ENCODE assay signal across 11 cellular contexts in the genomic region with DNA sequence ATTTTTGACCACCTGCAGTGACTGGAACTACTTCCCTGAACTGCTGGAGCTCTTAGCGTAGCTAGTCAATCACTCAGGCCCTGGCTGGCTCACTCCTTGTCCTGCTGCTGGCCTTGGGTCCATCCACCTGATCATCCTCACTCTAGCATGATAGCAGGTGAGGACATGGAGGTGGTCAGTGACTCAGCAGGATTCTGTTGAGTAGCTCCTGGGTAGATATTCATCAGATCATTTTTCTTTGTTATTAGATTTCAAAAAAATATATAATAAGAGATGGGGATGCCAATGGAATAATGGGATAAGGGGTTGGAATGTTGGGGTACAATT. TPM values are rescaled to one million over a fixed set of nuclear protein-coding genes. Genes with fewer than 3 reads are reported as not detected.
DNase-seq lines count a peak whose midpoint lies in the region; ATAC-seq, FAIRE-seq and TF ChIP-seq lines count a peak whose summit lies in the region.
"Had no signal": no experiment of that assay in that cellular context is flagged by ENCODE, and none has a peak within 500 bp of the region (broad histone marks: within the 10 kb centered on the region; RNA-seq: fewer than 3 reads in every experiment).

No MANE protein-coding gene starts in this region.

- H3K9me3 ChIP-seq in GM12878 (replicated peaks; ENCODE audit: control insufficient read depth, insufficient read depth, low read length) (no peaks in the 10 kb centered on the region; the same call in 2 of the 3 replicates), upper lobe of left lung (no peaks in the 10 kb centered on the region), BE2C (no peaks in the 10 kb centered on the region), pancreas (no peaks in the 10 kb centered on the region)

- FAIRE-seq in GM12878 (lab: Jason Lieb, UNC) = no peak
- no peak for FAIRE-seq in pancreas (lab: Jason Lieb, UNC)

- no peaks in the 10 kb centered on the region for H4K20me1 ChIP-seq in GM12878 (ENCODE audit: control insufficient read depth, insufficient read depth)

- TF ChIP-seq RAD21 in GM12878 (IDR thresholded peaks at IDR 0.05; ENCODE audit: insufficient read depth, low read depth, low read length) = no peak

- DNase-seq in activated naive CD4-positive, alpha-beta T cell (lab: John Stamatoyannopoulos, UW) = no peak
- DNase-seq in GM12878 (ENCODE audit: low read depth, low spot score) (no peak), upper lobe of left lung (no peak), NCI-H446 (lab: John Stamatoyannopoulos, UW) (no peak), BE2C (no peak), pancreas (no peak)
- DNase-seq: hippocampal formation, NCI-H2171, WERI-Rb-1 had no signal

- in situ Hi-C loops in GM12878 (cut with MboI) = no loop called here

- H3K36me3 ChIP-seq in GM12878 (ENCODE audit: control insufficient read depth in 2 of 2, insufficient read depth in 2 of 2, low read length in 1 of 2) = no peaks in the 10 kb centered on the region
- H3K36me3 ChIP-seq in upper lobe of left lung = no peaks in the 10 kb centered on the region
- H3K36me3 ChIP-seq in BE2C = no peaks in the 10 kb centered on the region
- H3K36me3 ChIP-seq in pancreas = no peaks in the 10 kb centered on the region
- H3K36me3 ChIP-seq: WERI-Rb-1 had no signal

- SMC1A ChIA-PET in GM12878 (lab: Charles Lee; ENCODE audit: uncharacterized antibody, unreplicated experiment) = interaction anchor here (0.9 to 2.9 kb wide), 18 partner anchors 9 to 148 kb away, joined by 3 to 27 read pairs (median 5); no protein-coding TSS in a partner anchor

- H3K36me3 Mint-ChIP-seq in activated naive CD4-positive, alpha-beta T cell treated with anti-CD3 and anti-CD28 coated beads, Interleukin-2, amount 50 U/mL, for 24 hours = no peaks in the 10 kb centered on the region

- H3K27ac ChIP-seq in GM12878 (ENCODE audit: control insufficient read depth, insufficient read depth) (peak overlapping the region; percentile 85), upper lobe of left lung (peak overlapping the region in 3 of 4 donors; percentile 30 to 78 (median 71)), pancreas (no peak overlapping the region)
- H3K27ac ChIP-seq: WERI-Rb-1 had no signal

- H3K27ac Mint-ChIP-seq in activated naive CD4-positive, alpha-beta T cell treated with anti-CD3 and anti-CD28 coated beads, Interleukin-2, amount 50 U/mL, for 24 hours = peak overlapping the region; percentile 95

- H3K79me2 ChIP-seq in GM12878 (ENCODE audit: control insufficient read depth, insufficient read depth, low read length) = no peaks in the 10 kb centered on the region

- H3K27me3 Mint-ChIP-seq in activated naive CD4-positive, alpha-beta T cell treated with anti-CD3 and anti-CD28 coated beads, Interleukin-2, amount 50 U/mL, for 24 hours = no peaks in the 10 kb centered on the region

- TF ChIP-seq POLR2A in GM12878 (IDR thresholded peaks at IDR 0.05; ENCODE audit: low read depth, low read length) (no peak), upper lobe of left lung (IDR thresholded peaks at IDR 0.05) (no peak)

- 93% methylated on average over 1 of the region's 1 CpG for WGBS in GM12878 (ENCODE audit: insufficient coverage, insufficient replicate concordance, low lambda C conversion rate, missing lambda C conversion rate)
- WGBS in upper lobe of left lung, 2 donors = 83 to 94% methylated on average over 1 of the region's 1 CpG
- 90 to 94% methylated on average over 1 of the region's 1 CpG for WGBS in pancreas, 2 donors

- H3K9ac ChIP-seq in GM12878 (ENCODE audit: control insufficient read depth, insufficient read depth, low read length) = peak overlapping the region; percentile 8

- no peaks in the 10 kb centered on the region for H3K9me3 Mint-ChIP-seq in activated naive CD4-positive, alpha-beta T cell treated with anti-CD3 and anti-CD28 coated beads, Interleukin-2, amount 50 U/mL, for 24 hours

- intact Hi-C loops in GM12878 (cut with micrococcal nuclease; ENCODE audit: unreplicated experiment) = loop anchor here (2.0 kb wide), 1 partner anchor 58 kb away; no protein-coding TSS in a partner anchor
- intact Hi-C loops in pancreas (cut with DNase I) = no loop called here

- RAD21 ChIA-PET in GM12878 (lab: Charles Lee; ENCODE audit: unreplicated experiment) = interaction anchor here (1.3 to 4.0 kb wide), 7 partner anchors 17 to 96 kb away, joined by 3 to 28 read pairs (median 4); no protein-coding TSS in a partner anchor

- H3K4me2 ChIP-seq in GM12878 (ENCODE audit: control insufficient read depth, insufficient read depth) = peak overlapping the region; percentile 74

- ATAC-seq in HG03432 (IDR thresholded peaks at IDR 0.05; ENCODE audit: unreplicated experiment) (peak; percentile 19), GM12878 (peak; percentile 3; the same call in 2 of the 3 replicates), upper lobe of left lung (ENCODE audit: low FRiP score in 2 of 2) (no peak), pancreas (no peak)

- H3K4me3 Mint-ChIP-seq in activated naive CD4-positive, alpha-beta T cell treated with anti-CD3 and anti-CD28 coated beads, Interleukin-2, amount 50 U/mL, for 24 hours = peak overlapping the region; percentile 75

- peaks cover 49% of the 10 kb centered on the region for H3K4me1 ChIP-seq in GM12878 (ENCODE audit: control insufficient read depth, insufficient read depth, low read length)
- H3K4me1 ChIP-seq in upper lobe of left lung = peaks cover 20 to 39% (median 33%) of the 10 kb centered on the region in 4 donors
- H3K4me1 ChIP-seq in BE2C = peaks cover 13% of the 10 kb centered on the region
- peaks cover 0 to 3% (median 0%) of the 10 kb centered on the region in 3 donors for H3K4me1 ChIP-seq in pancreas

- peak overlapping the region; percentile 91; the same call in 1 of the 2 replicates for H2AFZ ChIP-seq in GM12878 (ENCODE audit: control insufficient read depth, low read depth, low read length)

- BruUV-seq in GM12878 (replicated peaks; lab: Mats Ljungman, UMichigan) = no TSS peak

- no peak for TF ChIP-seq EP300 in GM12878 (IDR thresholded peaks at IDR 0.05; ENCODE audit: borderline replicate concordance in 1 of 2, control insufficient read depth in 1 of 2, low read depth in 2 of 2, low read length in 2 of 2)
- no peak for TF ChIP-seq EP300 in upper lobe of left lung (IDR thresholded peaks at IDR 0.05)

- peaks cover 95% of the 10 kb centered on the region for H3K4me1 Mint-ChIP-seq in activated naive CD4-positive, alpha-beta T cell treated with anti-CD3 and anti-CD28 coated beads, Interleukin-2, amount 50 U/mL, for 24 hours

- CTCF ChIA-PET in GM12878 (lab: Yijun Ruan, JAX) = interaction anchor here (0.6 to 3.1 kb wide), 12 partner anchors 8 to 148 kb away, joined by 3 to 34 read pairs (median 3); no protein-coding TSS in a partner anchor

- POLR2A ChIA-PET in GM12878 (lab: Charles Lee) = interaction anchor here (0.6 to 1.5 kb wide), 9 partner anchors 8 to 104 kb away, joined by 3 to 5 read pairs (median 4); no protein-coding TSS in a partner anchor

- peak overlapping the region; percentile 24; the same call in 1 of the 2 replicates for H3K4me3 ChIP-seq in GM12878
- no peak overlapping the region for H3K4me3 ChIP-seq in upper lobe of left lung
- no peak overlapping the region for H3K4me3 ChIP-seq in BE2C (ENCODE audit: low read depth, low read length)
- H3K4me3 ChIP-seq in pancreas = no peak overlapping the region

- no peak for TF ChIP-seq CTCF in GM12878 (IDR thresholded peaks at IDR 0.05 in 2 of 3, conservative IDR thresholded peaks at IDR 0.05 in 1 of 3; ENCODE audit: control insufficient read depth in 2 of 3, extremely low read depth in 1 of 3, insufficient read depth in 1 of 3, low read depth in 3 of 3, low read length in 3 of 3)
- TF ChIP-seq CTCF in upper lobe of left lung (IDR thresholded peaks at IDR 0.05) = no peak
- TF ChIP-seq CTCF in BE2C (IDR thresholded peaks at IDR 0.05; ENCODE audit: low read depth, low read length) = no peak
- no peak for TF ChIP-seq CTCF in pancreas (IDR thresholded peaks at IDR 0.05)

- no peaks in the 10 kb centered on the region for H3K27me3 ChIP-seq in GM12878 (replicated peaks in 1 of 2; ENCODE audit: control insufficient read depth in 2 of 2, insufficient read depth in 2 of 2, low read length in 1 of 2)
- no peaks in the 10 kb centered on the region for H3K27me3 ChIP-seq in upper lobe of left lung
- no peaks in the 10 kb centered on the region for H3K27me3 ChIP-seq in BE2C
- H3K27me3 ChIP-seq in pancreas = no peaks in the 10 kb centered on the region

TF ChIP-seq in GM12878, 131 proteins besides CTCF, POLR2A, EP300 and RAD21 (continues in another document):
- TF ChIP-seq RCOR1 (conservative IDR thresholded peaks at IDR 0.05; ENCODE audit: low read depth, low read length) (no peak), SMAD1 (IDR thresholded peaks at IDR 0.05; ENCODE audit: low read depth, partially characterized antibody) (no peak)

RNA-seq across cellular contexts. Expression of a gene that starts 25.0 kb away (rescaled TPM):
- 179 and 180 TPM in 2 replicates for total RNA-seq in GM12878 (2013; cell fraction: nucleolus; rRNA removed)
- total RNA-seq in GM12878 (2014; rRNA removed) (42.2 and 49.8 TPM in 2 replicates), GM12878 (2014; rRNA removed; fragmentation: Illumina TruSeq; extraction: Trizol) (34.9 and 40.6 TPM in 2 replicates), GM12878 (2021) (120 and 136 TPM in 2 replicates), upper lobe of left lung (10 to 100 TPM; 24.6 to 61.3 (median 41.8) TPM), pancreas (10 to 100 TPM in 5 of 6 donors, 1 to 10 TPM in 1; 7.1 to 29.7 (median 13.0) TPM)
- 38.6 TPM for polyA plus RNA-seq in GM12878 (2011; ENCODE audit: low read depth)
- polyA plus RNA-seq in GM12878 (2011; rRNA removed) (24.7 and 30.8 TPM in 2 replicates), GM12878 (2014; fragmentation: Illumina TruSeq; extraction: Trizol) (31.9 and 57.1 TPM in 2 replicates), GM12878 (2014; fragmentation: Nextera tagmentation; extraction: Ambion mirVana) (10 to 100 TPM; 15.1 to 22.7 TPM), GM12878 (2014; rRNA removed) (55.0 and 64.8 TPM in 2 replicates), GM12878 (2016; fragmentation: Nextera tagmentation; extraction: Ambion mirVana) (10 to 100 TPM; 35.1 to 44.1 TPM), pancreas (10 to 100 TPM in 1 of 2 donors, 1 to 10 TPM in 1; 7.8 to 10.4 TPM)
- polyA plus RNA-seq in GM12878 (2011; cell fraction: cytosol; rRNA removed) = 36.3 and 42.2 TPM in 2 replicates
- 273 and 286 TPM in 2 replicates for polyA plus RNA-seq in GM12878 (2011; cell fraction: nucleus; rRNA removed)
- polyA plus RNA-seq in GM12878 (2012) = 68.5 and 75.6 TPM in 2 replicates
- 35.0 and 57.4 TPM in 2 replicates for polyA minus RNA-seq in GM12878 (2011; rRNA and poly(A)+ RNA removed)
- polyA minus RNA-seq in GM12878 (2011; cell fraction: cytosol; rRNA and poly(A)+ RNA removed) = 40.2 and 46.0 TPM in 2 replicates
- polyA minus RNA-seq in GM12878 (2011; cell fraction: nucleus; rRNA and poly(A)+ RNA removed) = 77.4 and 123 TPM in 2 replicates
- 5.2 TPM for polyA plus RNA-seq in BE2C (2012; ENCODE audit: insufficient read depth, insufficient read length, low read depth)

Comparison
In these comparisons a context has a peak if more than half of its experiments do, and no peak if none do; other contexts are left out.
1. ATAC-seq: peak in HG03432 (single experiment) and GM12878 (single experiment); none in upper lobe of left lung (0 of 2) and pancreas (0 of 4).
2. H3K27ac ChIP-seq: peak in GM12878 (single experiment) and upper lobe of left lung (3 of 4); none in pancreas (0 of 4).